In genomic region chr10:68812420-68812819, GRCh38 we compare ENCODE assay signal across 17 cellular contexts. TPM values are rescaled to one million over a fixed set of nuclear protein-coding genes. Genes with fewer than 3 reads are reported as not detected.
A peak's percentile ranks its signal among the peaks of the same experiment; 100 is the strongest.
DNase-seq lines count a peak whose midpoint lies in the region; ATAC-seq, FAIRE-seq and TF ChIP-seq lines count a peak whose summit lies in the region.
"Had no signal": no experiment of that assay in that cellular context is flagged by ENCODE, and none has a peak within 500 bp of the region (broad histone marks: within the 10 kb centered on the region; RNA-seq: fewer than 3 reads in every experiment).

No MANE protein-coding gene starts in this region.

- CTCF ChIA-PET in HepG2 (lab: Yijun Ruan, JAX; ENCODE audit: low intra/inter-chr PET ratio, low total read pairs): no interaction called here
- CTCF ChIA-PET in K562 (lab: Yijun Ruan, JAX; ENCODE audit: low intra/inter-chr PET ratio): no interaction called here

- no peak overlapping the region for H3K9ac ChIP-seq in HepG2 (ENCODE audit: insufficient read depth, low read depth, low read length)
- H3K9ac ChIP-seq in K562 (ENCODE audit: insufficient read depth in 1 of 2, low read depth in 2 of 2, low read length in 2 of 2): peak overlapping the region in 1 of 2 experiments; percentile 11; a peak in 1 of 4 replicates
- H3K9ac ChIP-seq: BLaER1 treated with 17β-estradiol and CSF1 and Interleukin-3, amounts not matched to agents 10 nM and 100 nM had no signal

- no peak for TF ChIP-seq EP300 in HepG2 (IDR thresholded peaks at IDR 0.05; ENCODE audit: low read depth in 2 of 2, low read length in 2 of 2)
- TF ChIP-seq EP300 in HepG2 (CRISPR knock-in tag; IDR thresholded peaks at IDR 0.05; ENCODE audit: borderline replicate concordance): no peak
- TF ChIP-seq EP300 in K562 (IDR thresholded peaks at IDR 0.05; ENCODE audit: low read length): no peak
- TF ChIP-seq EP300 in esophagus muscularis mucosa (IDR thresholded peaks at IDR 0.05): no peak
- no peak for TF ChIP-seq EP300 in ovary (IDR thresholded peaks at IDR 0.05)

- H3K4me3 Mint-ChIP-seq in nephron progenitor cell: no peak overlapping the region
- no peak overlapping the region for H3K4me3 Mint-ChIP-seq in stimulated activated naive CD8-positive, alpha-beta T cell treated with anti-CD3 and anti-CD28 coated beads, Interleukin-15, amount 100 ng/mL, for 72 hours
- H3K4me3 Mint-ChIP-seq: CD8-positive, alpha-beta T cell; IgD-negative memory B cell had no signal

- 47% methylated on average over 3 of the region's 4 CpGs for WGBS in HepG2 (ENCODE audit: low lambda C conversion rate)
- no CpG with 5 or more reads among the region's 4 CpGs for WGBS in right lobe of liver (ENCODE audit: insufficient coverage, low coverage, low lambda C conversion rate, missing lambda C conversion rate)
- WGBS in K562 (ENCODE audit: insufficient coverage, low coverage, missing lambda C conversion rate): 75% methylated on average over 4 of the region's 4 CpGs
- WGBS in esophagus muscularis mucosa: 92% methylated on average over 4 of the region's 4 CpGs
- 82 to 96% (median 83%) methylated on average over 4 of the region's 4 CpGs for WGBS in ovary, 3 donors

- no peaks in the 10 kb centered on the region for H3K9me1 ChIP-seq in K562 (ENCODE audit: control insufficient read depth, insufficient read depth, low read length)

- peak overlapping the region; percentile 37 for H2AFZ ChIP-seq in HepG2 (ENCODE audit: low read length)
- no peak overlapping the region for H2AFZ ChIP-seq in K562 (ENCODE audit: low read depth, low read length)

- H3K27me3 Mint-ChIP-seq in nephron progenitor cell (ENCODE audit: low read depth, poor library complexity): peaks cover 3% of the 10 kb centered on the region
- no peaks in the 10 kb centered on the region for H3K27me3 Mint-ChIP-seq in stimulated activated naive CD8-positive, alpha-beta T cell treated with anti-CD3 and anti-CD28 coated beads, Interleukin-15, amount 100 ng/mL, for 72 hours
- H3K27me3 Mint-ChIP-seq: IgD-negative memory B cell had no signal

- H3K4me3 ChIP-seq in HepG2 (replicated peaks in 1 of 3; ENCODE audit: insufficient read depth in 1 of 3, low read depth in 2 of 3, low read length in 3 of 3): no peak overlapping the region
- H3K4me3 ChIP-seq in right lobe of liver: no peak overlapping the region
- H3K4me3 ChIP-seq in K562: no peak overlapping the region
- H3K4me3 ChIP-seq in esophagus muscularis mucosa: no peak overlapping the region
- H3K4me3 ChIP-seq in ovary: no peak overlapping the region
- H3K4me3 ChIP-seq: BLaER1 treated with 17β-estradiol and CSF1 and Interleukin-3, amounts not matched to agents 10 nM and 100 nM; GM12878 had no signal

- peak; percentile 33 for DNase-seq in HepG2 (ENCODE audit: low spot score)
- no peak for DNase-seq in right lobe of liver
- DNase-seq in K562 (ENCODE audit: extremely low read depth in 1 of 4, low spot score in 3 of 4): no peak
- no peak for DNase-seq in nephron progenitor cell
- no peak for DNase-seq in stimulated activated naive CD8-positive, alpha-beta T cell treated with anti-CD3 and anti-CD28 coated beads, Interleukin-15, amount 100 ng/mL, for 72 hours
- no peak for DNase-seq in esophagus muscularis mucosa (ENCODE audit: extremely low spot score)
- no peak for DNase-seq in ovary
- DNase-seq: 8988T; Calu3; CD8-positive, alpha-beta T cell; DMS79 treated with DMSO at 0.1 percent for 48 hours; EL; HCEC 1CT had no signal

- intact Hi-C loops in HepG2 (cut with micrococcal nuclease; ENCODE audit: unreplicated experiment): no loop called here
- intact Hi-C loops in right lobe of liver (cut with DNase I): no loop called here
- intact Hi-C loops in K562 (cut with micrococcal nuclease): no loop called here
- intact Hi-C loops in esophagus muscularis mucosa (cut with DNase I): no loop called here
- intact Hi-C loops in ovary (cut with DNase I): no loop called here

- H3K79me2 ChIP-seq in HepG2 (ENCODE audit: insufficient read depth, low read length) (no peaks in the 10 kb centered on the region), K562 (ENCODE audit: control insufficient read depth, insufficient read depth, low read length) (no peaks in the 10 kb centered on the region)

- H3K27ac ChIP-seq in HepG2 (ENCODE audit: extremely low read length, insufficient read depth, low read length): no peak overlapping the region
- no peak overlapping the region for H3K27ac ChIP-seq in right lobe of liver
- no peak overlapping the region for H3K27ac ChIP-seq in K562 (ENCODE audit: extremely low read depth, low read depth, low read length)
- H3K27ac ChIP-seq in esophagus muscularis mucosa (replicated peaks in 1 of 4): no peak overlapping the region
- no peak overlapping the region for H3K27ac ChIP-seq in ovary
- H3K27ac ChIP-seq: BLaER1 treated with 17β-estradiol and CSF1 and Interleukin-3, amounts not matched to agents 10 nM and 100 nM had no signal

- POLR2A ChIA-PET in HepG2 (lab: Yijun Ruan, JAX): interaction anchor here (0.7 to 1.9 kb wide), 3 partner anchors 15 to 89 kb away, joined by 3 to 10 read pairs (median 4); partner anchors contain the start of genes DDX50 and STOX1
- POLR2A ChIA-PET in K562 (lab: Yijun Ruan, JAX): interaction anchor here (0.7 to 1.2 kb wide), 2 partner anchors 10 to 16 kb away, joined by 3 read pairs; no protein-coding TSS in a partner anchor

- peaks cover 4% of the 10 kb centered on the region for H3K4me1 Mint-ChIP-seq in nephron progenitor cell
- no peaks in the 10 kb centered on the region for H3K4me1 Mint-ChIP-seq in stimulated activated naive CD8-positive, alpha-beta T cell treated with anti-CD3 and anti-CD28 coated beads, Interleukin-15, amount 100 ng/mL, for 72 hours
- H3K4me1 Mint-ChIP-seq: IgD-negative memory B cell had no signal

- H3K9me3 ChIP-seq in HepG2 (ENCODE audit: low read length) (no peaks in the 10 kb centered on the region), right lobe of liver (no peaks in the 10 kb centered on the region), K562 (replicated peaks; ENCODE audit: control insufficient read depth, insufficient read depth, low read depth, low read length) (no peaks in the 10 kb centered on the region), esophagus muscularis mucosa (no peaks in the 10 kb centered on the region), ovary (no peaks in the 10 kb centered on the region)
- H3K9me3 ChIP-seq: BLaER1 treated with 17β-estradiol and CSF1 and Interleukin-3, amounts not matched to agents 10 nM and 100 nM had no signal

- peak; percentile 90 for ATAC-seq in HepG2
- no peak for ATAC-seq in right lobe of liver
- ATAC-seq in K562: no peak
- no peak for ATAC-seq in stimulated activated naive CD8-positive, alpha-beta T cell treated with anti-CD3 and anti-CD28 coated beads, Interleukin-15, amount 100 ng/mL, for 72 hours
- ATAC-seq: CD8-positive, alpha-beta T cell; GM12878 had no signal

- peaks cover 17% of the 10 kb centered on the region for H3K4me1 ChIP-seq in HepG2 (ENCODE audit: insufficient read depth, low read length)
- no peaks in the 10 kb centered on the region for H3K4me1 ChIP-seq in right lobe of liver
- H3K4me1 ChIP-seq in K562 (replicated peaks in 1 of 2; ENCODE audit: control insufficient read depth in 2 of 2, insufficient read depth in 2 of 2, low read length in 2 of 2): peaks cover 11 to 17% of the 10 kb centered on the region in 2 experiments
- peaks cover 0 to 3% (median 0%) of the 10 kb centered on the region in 4 donors for H3K4me1 ChIP-seq in esophagus muscularis mucosa
- H3K4me1 ChIP-seq in ovary (ENCODE audit: insufficient read depth): no peaks in the 10 kb centered on the region
- H3K4me1 ChIP-seq: BLaER1 treated with 17β-estradiol and CSF1 and Interleukin-3, amounts not matched to agents 10 nM and 100 nM had no signal

- peak overlapping the region; percentile 78 for H3K27ac Mint-ChIP-seq in nephron progenitor cell
- no peak overlapping the region for H3K27ac Mint-ChIP-seq in stimulated activated naive CD8-positive, alpha-beta T cell treated with anti-CD3 and anti-CD28 coated beads, Interleukin-15, amount 100 ng/mL, for 72 hours
- H3K27ac Mint-ChIP-seq: CD8-positive, alpha-beta T cell; IgD-negative memory B cell had no signal

- no peak for TF ChIP-seq RAD21 in HepG2 (CRISPR knock-in tag; IDR thresholded peaks at IDR 0.05)
- TF ChIP-seq RAD21 in K562 (CRISPR knock-in tag; conservative IDR thresholded peaks at IDR 0.05 in 1 of 2, IDR thresholded peaks at IDR 0.05 in 1 of 2): no peak

- no peaks in the 10 kb centered on the region for H4K20me1 ChIP-seq in HepG2 (ENCODE audit: insufficient read depth, low read length)
- H4K20me1 ChIP-seq in K562 (replicated peaks; ENCODE audit: control insufficient read depth, insufficient read depth, low read length): no peaks in the 10 kb centered on the region
- H4K20me1 ChIP-seq: BLaER1 treated with 17β-estradiol and CSF1 and Interleukin-3, amounts not matched to agents 10 nM and 100 nM had no signal

- no peaks in the 10 kb centered on the region for H3K36me3 Mint-ChIP-seq in nephron progenitor cell (ENCODE audit: low read depth)
- H3K36me3 Mint-ChIP-seq: CD8-positive, alpha-beta T cell; IgD-negative memory B cell had no signal

- H3K27me3 ChIP-seq in HepG2 (ENCODE audit: control insufficient read depth in 1 of 2, insufficient read depth in 2 of 2, low read length in 2 of 2) (no peaks in the 10 kb centered on the region; a peak in 1 of 5 replicates), right lobe of liver (no peaks in the 10 kb centered on the region), K562 (ENCODE audit: control insufficient read depth in 2 of 2, insufficient read depth in 2 of 2, low read length in 2 of 2) (no peaks in the 10 kb centered on the region), esophagus muscularis mucosa (no peaks in the 10 kb centered on the region), ovary (no peaks in the 10 kb centered on the region)
- H3K27me3 ChIP-seq: BLaER1 treated with 17β-estradiol and CSF1 and Interleukin-3, amounts not matched to agents 10 nM and 100 nM had no signal

- TF ChIP-seq POLR2A in HepG2 (IDR thresholded peaks at IDR 0.05; ENCODE audit: insufficient read depth in 1 of 2, low read depth in 2 of 2, low read length in 2 of 2) (no peak), right lobe of liver (IDR thresholded peaks at IDR 0.05) (no peak), K562 (conservative IDR thresholded peaks at IDR 0.05) (no peak), esophagus muscularis mucosa (IDR thresholded peaks at IDR 0.05; ENCODE audit: low read depth) (no peak), ovary (IDR thresholded peaks at IDR 0.05) (no peak)

- TF ChIP-seq CTCF in HepG2 (CRISPR knock-in tag; IDR thresholded peaks at IDR 0.05) (no peak), right lobe of liver (IDR thresholded peaks at IDR 0.05) (no peak), K562 (IDR thresholded peaks at IDR 0.05 in 2 of 3, conservative IDR thresholded peaks at IDR 0.05 in 1 of 3; ENCODE audit: insufficient read depth in 2 of 3, low read depth in 1 of 3, low read length in 3 of 3) (no peak), nephron progenitor cell (IDR thresholded peaks at IDR 0.05) (no peak), esophagus muscularis mucosa (IDR thresholded peaks at IDR 0.05) (no peak), ovary (IDR thresholded peaks at IDR 0.05) (no peak)

- H3K4me2 ChIP-seq in HepG2 (ENCODE audit: low read depth, low read length) (peak overlapping the region; percentile 22), K562 (ENCODE audit: insufficient read depth, low read length) (no peak overlapping the region)
- H3K4me2 ChIP-seq: BLaER1 treated with 17β-estradiol and CSF1 and Interleukin-3, amounts not matched to agents 10 nM and 100 nM had no signal

- FAIRE-seq in HepG2 (lab: Jason Lieb, UNC): no peak
- FAIRE-seq in K562 (lab: Jason Lieb, UNC): no peak
- FAIRE-seq: GM12878, HTR-8/SVneo had no signal

- in situ Hi-C loops in HepG2 (cut with HindIII; ENCODE audit: extremely low pct_ligation_motif_present, low pct_unique_long_range_greater_than_20kb) (no loop called here), K562 (cut with MboI) (no loop called here)

- no TSS peak for BruUV-seq in HepG2 (replicated peaks; lab: Mats Ljungman, UMichigan)
- no TSS peak for BruUV-seq in K562 (replicated peaks; lab: Mats Ljungman, UMichigan)

- H3K36me3 ChIP-seq in HepG2 (replicated peaks in 1 of 2; ENCODE audit: control insufficient read depth in 1 of 2, insufficient read depth in 2 of 2, low read length in 2 of 2) (no peaks in the 10 kb centered on the region), right lobe of liver (no peaks in the 10 kb centered on the region), K562 (ENCODE audit: control insufficient read depth, insufficient read depth, low read length) (no peaks in the 10 kb centered on the region), esophagus muscularis mucosa (no peaks in the 10 kb centered on the region), ovary (no peaks in the 10 kb centered on the region)
- H3K36me3 ChIP-seq: BLaER1 treated with 17β-estradiol and CSF1 and Interleukin-3, amounts not matched to agents 10 nM and 100 nM had no signal

- H3K9me3 Mint-ChIP-seq in nephron progenitor cell: no peaks in the 10 kb centered on the region
- no peaks in the 10 kb centered on the region for H3K9me3 Mint-ChIP-seq in stimulated activated naive CD8-positive, alpha-beta T cell treated with anti-CD3 and anti-CD28 coated beads, Interleukin-15, amount 100 ng/mL, for 72 hours
- H3K9me3 Mint-ChIP-seq: CD8-positive, alpha-beta T cell; IgD-negative memory B cell had no signal

RNA-seq across cellular contexts. Expression of gene STOX1, which starts 14.9 kb away (rescaled TPM):
- 6.0 and 9.4 TPM in 2 replicates for total RNA-seq in HepG2 (2016; rRNA removed; fragmentation: Illumina TruSeq; extraction: Trizol)
- 3.1 and 3.8 TPM in 2 replicates for total RNA-seq in HepG2 (2016; cell fraction: cytosol; rRNA removed; fragmentation: Illumina TruSeq; extraction: Trizol; ENCODE audit: low read depth)
- 5.8 and 8.1 TPM in 2 replicates for total RNA-seq in HepG2 (2016; cell fraction: insoluble cytoplasmic fraction; rRNA removed; fragmentation: Illumina TruSeq; extraction: Trizol)
- 5.7 and 6.4 TPM in 2 replicates for total RNA-seq in HepG2 (2016; cell fraction: membrane; rRNA removed; fragmentation: Illumina TruSeq; extraction: Trizol)
- 3.4 and 4.5 TPM in 2 replicates for total RNA-seq in HepG2 (2016; cell fraction: nucleus; rRNA removed; fragmentation: Illumina TruSeq; extraction: Trizol)
- 1.8 and 2.5 TPM in 2 replicates for polyA plus RNA-seq in HepG2 (2011; rRNA removed)
- polyA plus RNA-seq in HepG2 (2011; cell fraction: cytosol; rRNA removed): 0.95 and 1.6 TPM in 2 replicates
- polyA plus RNA-seq in HepG2 (2011; cell fraction: nucleus; rRNA removed): 0.58 and 0.88 TPM in 2 replicates
- polyA plus RNA-seq in HepG2 (2012): 2.4 and 4.0 TPM in 2 replicates
- polyA plus RNA-seq in HepG2 (2016; cell fraction: cytosol; fragmentation: Illumina TruSeq; extraction: Trizol; ENCODE audit: low read depth): 2.3 and 2.4 TPM in 2 replicates
- polyA plus RNA-seq in HepG2 (2016; cell fraction: insoluble cytoplasmic fraction; fragmentation: Illumina TruSeq; extraction: Trizol; ENCODE audit: low read depth): 7.0 and 7.2 TPM in 2 replicates
- polyA plus RNA-seq in HepG2 (2016; cell fraction: membrane; fragmentation: Illumina TruSeq; extraction: Trizol; ENCODE audit: low read depth): 3.8 and 3.9 TPM in 2 replicates
- 4.6 and 5.2 TPM in 2 replicates for polyA plus RNA-seq in HepG2 (2016; cell fraction: nucleus; fragmentation: Illumina TruSeq; extraction: Trizol; ENCODE audit: insufficient read depth, low read depth)
- polyA minus RNA-seq in HepG2 (2011; rRNA and poly(A)+ RNA removed; ENCODE audit: low replicate concordance): 1.1 and 1.4 TPM in 2 replicates
- 3.6 and 3.7 TPM in 2 replicates for polyA minus RNA-seq in HepG2 (2011; cell fraction: cytosol; rRNA and poly(A)+ RNA removed)
- 2.2 and 3.5 TPM in 2 replicates for polyA minus RNA-seq in HepG2 (2011; cell fraction: nucleus; rRNA and poly(A)+ RNA removed)
- total RNA-seq in right lobe of liver: under 1 TPM in 5 of 6 experiments, not detected in 1; 0.12 to 0.81 (median 0.20) TPM
- total RNA-seq in K562 (2011; cell fraction: chromatin; rRNA removed; ENCODE audit: low replicate concordance): 0.28 TPM in 1 of 2 replicates, not detected in the other
- 0.17 TPM in 1 of 2 replicates, not detected in the other for total RNA-seq in K562 (2011; cell fraction: nucleolus; rRNA removed)
- total RNA-seq in K562 (2011; cell fraction: nucleoplasm; rRNA removed): not detected in 2 replicates
- 0.09 and 0.16 TPM in 2 replicates for total RNA-seq in K562 (2014; rRNA removed)
- total RNA-seq in K562 (2014; rRNA removed; fragmentation: Illumina TruSeq; extraction: Trizol): 0.47 and 0.48 TPM in 2 replicates
- 0.87 and 0.98 TPM in 2 replicates for total RNA-seq in K562 (2015; rRNA removed; fragmentation: Illumina TruSeq; extraction: Trizol)
- 0.29 and 0.42 TPM in 2 replicates for total RNA-seq in K562 (2021)
- 0.23 and 0.39 TPM in 2 replicates for polyA plus RNA-seq in K562 (2011; rRNA removed)
- 0.04 and 0.13 TPM in 2 replicates for polyA plus RNA-seq in K562 (2011; cell fraction: cytosol; rRNA removed)
- polyA plus RNA-seq in K562 (2011; cell fraction: nucleus; rRNA removed): 0.09 and 0.13 TPM in 2 replicates
- polyA plus RNA-seq in K562 (2012): 0.49 and 1.1 TPM in 2 replicates
- polyA plus RNA-seq in K562 (2014; fragmentation: Illumina TruSeq; extraction: Trizol): 0.29 and 0.36 TPM in 2 replicates
- polyA plus RNA-seq in K562 (2014; fragmentation: Nextera tagmentation; extraction: Ambion mirVana): under 1 TPM; 0.13 to 0.20 TPM
- 0.09 and 1.1 TPM in 2 replicates for polyA plus RNA-seq in K562 (2014; rRNA removed)
- 0.53 and 0.57 TPM in 2 replicates for polyA minus RNA-seq in K562 (2011; rRNA and poly(A)+ RNA removed)
- polyA minus RNA-seq in K562 (2011; cell fraction: cytosol; rRNA and poly(A)+ RNA removed): not detected in 2 replicates
- polyA minus RNA-seq in K562 (2011; cell fraction: nucleus; rRNA and poly(A)+ RNA removed): 0.11 and 0.13 TPM in 2 replicates
- 10 to 100 TPM in 2 of 4 donors, 1 to 10 TPM in 2; 3.0 to 13.6 (median 10.0) TPM for total RNA-seq in esophagus muscularis mucosa
- 10 to 100 TPM in 1 of 7 donors, 1 to 10 TPM in 4, under 1 TPM in 2; 0.71 to 11.5 (median 1.3) TPM for total RNA-seq in ovary
- polyA plus RNA-seq in ovary: 1 to 10 TPM in 1 of 2 donors, under 1 TPM in 1; 0.99 to 1.9 TPM

Comparison
In these comparisons a context has a peak if more than half of its experiments do, and no peak if none do; other contexts are left out.
1. Of the 241 proteins assayed by ChIP-seq in both HepG2 and K562: peak only in HepG2: ATF2, CBX5, FOXA3, FOXK2, GATAD2A, HIVEP1 and 9 more; only in K562: none; in both: MAX; in neither: 223; mixed calls (peak in some experiments, not most) for 2.